In genomic region chr12:109878247-109878625, GRCh38 we compare ENCODE assay signal across 13 cellular contexts. TPM values are rescaled to one million over a fixed set of nuclear protein-coding genes. Genes with fewer than 3 reads are reported as not detected.
A peak's percentile ranks its signal among the peaks of the same experiment; 100 is the strongest.
DNase-seq lines count a peak whose midpoint lies in the region; FAIRE-seq and TF ChIP-seq lines count a peak whose summit lies in the region.
"Had no signal": no experiment of that assay in that cellular context is flagged by ENCODE, and none has a peak within 500 bp of the region (broad histone marks: within the 10 kb centered on the region; RNA-seq: fewer than 3 reads in every experiment).

No MANE protein-coding gene starts in this region.

- H3K27me3 ChIP-seq in keratinocyte (ENCODE audit: control insufficient read depth, extremely low read depth, insufficient read depth, low read length) (no peaks in the 10 kb centered on the region), suprapubic skin (no peaks in the 10 kb centered on the region)
- H3K27me3 ChIP-seq: gastrocnemius medialis had no signal

- no peak overlapping the region for H3K27ac Mint-ChIP-seq in activated T-cell treated with anti-CD3 and anti-CD28 coated beads, Interleukin-2, amount 50 U/mL, for 24 hours
- no peak overlapping the region for H3K27ac Mint-ChIP-seq in activated naive CD8-positive, alpha-beta T cell treated with anti-CD3 and anti-CD28 coated beads for 36 hours

- 76% methylated on average over 3 of the region's 3 CpGs for WGBS in suprapubic skin

- H3K4me3 Mint-ChIP-seq in activated T-cell treated with anti-CD3 and anti-CD28 coated beads, Interleukin-2, amount 50 U/mL, for 24 hours = peak overlapping the region; percentile 94
- peak overlapping the region; percentile 26 for H3K4me3 Mint-ChIP-seq in activated naive CD8-positive, alpha-beta T cell treated with anti-CD3 and anti-CD28 coated beads for 36 hours

- H3K36me3 Mint-ChIP-seq in activated T-cell treated with anti-CD3 and anti-CD28 coated beads, Interleukin-2, amount 50 U/mL, for 24 hours (ENCODE audit: low read depth) = peaks cover 7% of the 10 kb centered on the region
- H3K36me3 Mint-ChIP-seq in activated naive CD8-positive, alpha-beta T cell treated with anti-CD3 and anti-CD28 coated beads for 36 hours = no peaks in the 10 kb centered on the region

- H3K9me3 ChIP-seq in keratinocyte (ENCODE audit: control insufficient read depth, low read depth, low read length) (no peaks in the 10 kb centered on the region), suprapubic skin (no peaks in the 10 kb centered on the region)
- H3K9me3 ChIP-seq: gastrocnemius medialis had no signal

- H3K4me1 ChIP-seq in keratinocyte (ENCODE audit: control insufficient read depth, extremely low read depth, insufficient read depth, low read length) (peaks cover 42% of the 10 kb centered on the region), suprapubic skin (peaks cover 70% of the 10 kb centered on the region)

- FAIRE-seq in keratinocyte (lab: Jason Lieb, UNC) = no peak

- TF ChIP-seq EP300 in suprapubic skin (IDR thresholded peaks at IDR 0.05) = no peak

- H2AFZ ChIP-seq in keratinocyte (ENCODE audit: control insufficient read depth, low read length) = no peak overlapping the region

- peak overlapping the region in 1 of 3 experiments; percentile 93 for H3K4me3 ChIP-seq in keratinocyte (ENCODE audit: control insufficient read depth in 2 of 3, extremely low read depth in 1 of 3, insufficient read depth in 2 of 3, low read depth in 1 of 3, low read length in 3 of 3)
- H3K4me3 ChIP-seq in suprapubic skin = peak overlapping the region; percentile 91

- no peak overlapping the region for H3K9ac ChIP-seq in keratinocyte (ENCODE audit: control insufficient read depth, extremely low read depth, insufficient read depth, low read length)

- TF ChIP-seq CTCF in keratinocyte (optimal IDR thresholded peaks at IDR 0.05 in 1 of 3, IDR thresholded peaks at IDR 0.05 in 1 of 3, conservative IDR thresholded peaks at IDR 0.05 in 1 of 3; ENCODE audit: extremely low read depth in 1 of 3, insufficient read depth in 2 of 3, low read length in 3 of 3) = no peak
- TF ChIP-seq CTCF in suprapubic skin (IDR thresholded peaks at IDR 0.05) = no peak
- no peak for TF ChIP-seq CTCF in GM10266 (IDR thresholded peaks at IDR 0.05; ENCODE audit: control insufficient read depth, insufficient read depth, low read depth, missing control alignments)

- H3K27me3 Mint-ChIP-seq in activated T-cell treated with anti-CD3 and anti-CD28 coated beads, Interleukin-2, amount 50 U/mL, for 24 hours = no peaks in the 10 kb centered on the region
- H3K27me3 Mint-ChIP-seq in activated naive CD8-positive, alpha-beta T cell treated with anti-CD3 and anti-CD28 coated beads for 36 hours = no peaks in the 10 kb centered on the region

- dilution Hi-C loops in keratinocyte (cut with MboI; ENCODE audit: extremely low pct_ligation_motif_present, low sequenced_read_pairs) = no loop called here

- peaks cover 4% of the 10 kb centered on the region for H3K9me1 ChIP-seq in keratinocyte (ENCODE audit: control insufficient read depth, extremely low read depth, insufficient read depth, low read length)

- H3K4me1 Mint-ChIP-seq in activated T-cell treated with anti-CD3 and anti-CD28 coated beads, Interleukin-2, amount 50 U/mL, for 24 hours (ENCODE audit: low read depth) = peaks cover 54% of the 10 kb centered on the region
- peaks cover 25% of the 10 kb centered on the region for H3K4me1 Mint-ChIP-seq in activated naive CD8-positive, alpha-beta T cell treated with anti-CD3 and anti-CD28 coated beads for 36 hours

- no peaks in the 10 kb centered on the region for H3K36me3 ChIP-seq in keratinocyte (ENCODE audit: control insufficient read depth in 2 of 2, extremely low read depth in 1 of 2, insufficient read depth in 2 of 2, low read length in 2 of 2)
- H3K36me3 ChIP-seq in suprapubic skin = no peaks in the 10 kb centered on the region
- H3K36me3 ChIP-seq: gastrocnemius medialis had no signal

- H3K4me2 ChIP-seq in keratinocyte (ENCODE audit: control insufficient read depth, extremely low read depth, insufficient read depth, low read depth, low read length) = peak overlapping the region; percentile 98

- no peaks in the 10 kb centered on the region for H3K9me3 Mint-ChIP-seq in activated T-cell treated with anti-CD3 and anti-CD28 coated beads, Interleukin-2, amount 50 U/mL, for 24 hours
- no peaks in the 10 kb centered on the region for H3K9me3 Mint-ChIP-seq in activated naive CD8-positive, alpha-beta T cell treated with anti-CD3 and anti-CD28 coated beads for 36 hours

- H4K20me1 ChIP-seq in keratinocyte (ENCODE audit: control insufficient read depth, extremely low read depth, insufficient read depth, low read length) = peaks cover 6% of the 10 kb centered on the region

- peaks cover 43% of the 10 kb centered on the region for H3K79me2 ChIP-seq in keratinocyte (ENCODE audit: control insufficient read depth, insufficient read depth, low read length)

- DNase-seq in activated T-cell treated with anti-CD3 and anti-CD28 coated beads, Interleukin-2, amount 50 U/mL, for 24 hours = no peak
- no peak for DNase-seq in activated T-cell treated with anti-CD3 and anti-CD28 coated beads, Interleukin-2, amount 50 U/mL, for 48 hours
- DNase-seq in activated naive CD8-positive, alpha-beta T cell treated with anti-CD3 and anti-CD28 coated beads for 36 hours = no peak
- DNase-seq in keratinocyte (ENCODE audit: low read depth, low spot score) (no peak), suprapubic skin (ENCODE audit: low spot score in 2 of 2) (no peak), GM10266 (ENCODE audit: extremely low spot score) (no peak), cardiac septum (ENCODE audit: low spot score) (no peak)
- no peak for DNase-seq in activated effector memory CD4-positive, alpha-beta T cell treated with anti-CD3 and anti-CD28 coated beads, Interleukin-2, amount 50 U/mL, for 16 hours
- DNase-seq: activated gamma-delta T cell treated with Interleukin-2 at 50 U/mL for 16 hours, cortex of kidney, gastrocnemius medialis, left colon had no signal

- H3K27ac ChIP-seq in keratinocyte (ENCODE audit: control insufficient read depth, insufficient read depth, low read length) (no peak overlapping the region), suprapubic skin (peak overlapping the region; percentile 90)
- H3K27ac ChIP-seq: gastrocnemius medialis had no signal

- TF ChIP-seq POLR2A in suprapubic skin (IDR thresholded peaks at IDR 0.05) = no peak

- intact Hi-C loops in cardiac septum (cut with DNase I) = loop anchor here (5.0 kb wide), 1 partner anchor 356 kb away; no protein-coding TSS in a partner anchor

RNA-seq across cellular contexts. Expression of gene GLTP, which starts 2.1 kb away (rescaled TPM):
- 10 to 100 TPM; 31.5 to 32.4 TPM for total RNA-seq in activated naive CD8-positive, alpha-beta T cell treated with anti-CD3 and anti-CD28 coated beads for 36 hours
- 54.6 to 73.7 TPM (median 66.9 TPM) in 3 replicates for polyA plus RNA-seq in keratinocyte
- 423 TPM for polyA plus RNA-seq in keratinocyte (2011; ENCODE audit: low read depth)
- polyA plus RNA-seq in keratinocyte (2011; cell fraction: cytosol; rRNA removed) = 81.7 and 87.6 TPM in 2 replicates
- 41.8 and 43.0 TPM in 2 replicates for polyA plus RNA-seq in keratinocyte (2011; cell fraction: nucleus; rRNA removed)
- 58.9 and 522 TPM in 2 replicates for polyA plus RNA-seq in keratinocyte (2012; ENCODE audit: low replicate concordance)
- 94.5 to 199 TPM (median 154 TPM) in 3 replicates for polyA minus RNA-seq in keratinocyte
- polyA minus RNA-seq in keratinocyte (2011; cell fraction: cytosol; rRNA and poly(A)+ RNA removed) = 149 TPM
- 19.4 and 20.9 TPM in 2 replicates for polyA minus RNA-seq in keratinocyte (2011; cell fraction: nucleus; rRNA and poly(A)+ RNA removed)
- total RNA-seq in suprapubic skin = 100 to 1,000 TPM; 207 to 654 (median 526) TPM
- total RNA-seq in cardiac septum = 23.3 TPM

RNA-seq across cellular contexts. Expression of gene TCHP, which starts 21.8 kb away (rescaled TPM):
- total RNA-seq in activated naive CD8-positive, alpha-beta T cell treated with anti-CD3 and anti-CD28 coated beads for 36 hours = 10 to 100 TPM; 22.9 to 24.9 TPM
- 6.8 to 10.1 TPM (median 9.6 TPM) in 3 replicates for polyA plus RNA-seq in keratinocyte
- 24.3 TPM for polyA plus RNA-seq in keratinocyte (2011; ENCODE audit: low read depth)
- polyA plus RNA-seq in keratinocyte (2011; cell fraction: cytosol; rRNA removed) = 7.0 and 9.5 TPM in 2 replicates
- 17.2 and 18.2 TPM in 2 replicates for polyA plus RNA-seq in keratinocyte (2011; cell fraction: nucleus; rRNA removed)
- polyA plus RNA-seq in keratinocyte (2012; ENCODE audit: low replicate concordance) = 13.0 and 13.7 TPM in 2 replicates
- polyA minus RNA-seq in keratinocyte = 2.2 to 5.2 TPM (median 5.2 TPM) in 3 replicates
- polyA minus RNA-seq in keratinocyte (2011; cell fraction: cytosol; rRNA and poly(A)+ RNA removed) = 3.3 TPM
- 3.3 and 3.5 TPM in 2 replicates for polyA minus RNA-seq in keratinocyte (2011; cell fraction: nucleus; rRNA and poly(A)+ RNA removed)
- total RNA-seq in suprapubic skin = 10 to 100 TPM; 22.6 to 96.4 (median 36.6) TPM
- total RNA-seq in cardiac septum = 9.3 TPM

RNA-seq across cellular contexts. Expression of gene TRPV4, which starts 45.0 kb away (rescaled TPM):
- total RNA-seq in activated naive CD8-positive, alpha-beta T cell treated with anti-CD3 and anti-CD28 coated beads for 36 hours = not detected
- 0.46 to 0.76 TPM (median 0.70 TPM) in 3 replicates for polyA plus RNA-seq in keratinocyte
- 0.29 TPM for polyA plus RNA-seq in keratinocyte (2011; ENCODE audit: low read depth)
- 0.17 and 0.44 TPM in 2 replicates for polyA plus RNA-seq in keratinocyte (2011; cell fraction: cytosol; rRNA removed)
- 0.59 TPM in 2 replicates for polyA plus RNA-seq in keratinocyte (2011; cell fraction: nucleus; rRNA removed)
- polyA plus RNA-seq in keratinocyte (2012; ENCODE audit: low replicate concordance) = 0.65 and 0.68 TPM in 2 replicates
- 0.64 to 4.9 TPM (median 0.76 TPM) in 3 replicates for polyA minus RNA-seq in keratinocyte
- 0.77 TPM for polyA minus RNA-seq in keratinocyte (2011; cell fraction: cytosol; rRNA and poly(A)+ RNA removed)
- 0.23 and 0.32 TPM in 2 replicates for polyA minus RNA-seq in keratinocyte (2011; cell fraction: nucleus; rRNA and poly(A)+ RNA removed)
- total RNA-seq in suprapubic skin (10 to 100 TPM in 1 of 4 donors, 1 to 10 TPM in 3; 4.0 to 11.9 (median 5.4) TPM), cardiac septum (0.46 TPM)
- total RNA-seq: gastrocnemius medialis, NCI-H460 had no signal
